Comparison of ENCODE assay signal across 37 cellular contexts in genomic region chr22:37629928-37630327, GRCh38. TPM values are rescaled to one million over a fixed set of nuclear protein-coding genes. Genes with fewer than 3 reads are reported as not detected.
"Had no signal": no experiment of that assay in that cellular context is flagged by ENCODE, and none has a peak within 500 bp of the region (broad histone marks: within the 10 kb centered on the region; RNA-seq: fewer than 3 reads in every experiment).

No MANE protein-coding gene starts in this region.

- H3K9ac ChIP-seq: parathyroid adenoma had no signal

- H3K9me3 Mint-ChIP-seq: activated CD4-positive, alpha-beta T cell treated with anti-CD3 and anti-CD28 coated beads, Interleukin-2, amount 10 ng/mL, durations not matched to agents 24 days and 14 days; activated T-cell treated with anti-CD3 and anti-CD28 coated beads, Interleukin-2, amount 50 U/mL, for 4 hours; activated T-helper 17 cell treated with anti-CD3 and anti-CD28 coated beads, Interleukin-2, amount 50 U/mL, for 72 hours; effector memory CD8-positive, alpha-beta T cell; immature natural killer cell; mesothelial cell of epicardium; naive B cell had no signal

- DNase-seq: activated CD4-positive, alpha-beta T cell treated with anti-CD3 and anti-CD28 coated beads, Interleukin-2, amount 10 ng/mL, durations not matched to agents 24 days and 14 days; activated CD4-positive, CD25-positive, alpha-beta regulatory T cell treated with anti-CD3 and anti-CD28 coated beads, Interleukin-2, amount 50 U/mL, for 72 hours; activated CD8-positive, alpha-beta memory T cell treated with anti-CD3 and anti-CD28 coated beads, Interleukin-2, amount 50 U/mL, for 4 hours; activated gamma-delta T cell treated with Interleukin-2 at 50 U/mL for 16 hours; activated naive CD4-positive, alpha-beta T cell treated with anti-CD3 and anti-CD28 coated beads, Interleukin-2, amount 50 U/mL, for 16 hours; activated T-cell treated with anti-CD3 and anti-CD28 coated beads, Interleukin-2, amount 50 U/mL, for 4 hours; amniotic stem cell; brain microvascular endothelial cell; dorsolateral prefrontal cortex; effector memory CD8-positive, alpha-beta T cell; erythroblast; heart left ventricle; hypothalamus; immature natural killer cell; kidney; left colon; naive B cell; nucleus accumbens; stimulated activated CD4-positive, alpha-beta T cell treated with anti-CD3 and anti-CD28 coated beads, Interleukin-15, amount 100 ng/mL, for 24 hours; stimulated activated CD4-positive, alpha-beta T cell treated with anti-CD3 and anti-CD28 coated beads, Interleukin-2, amount 100 ng/mL, for 24 hours; stimulated activated naive CD4-positive, alpha-beta T cell; T-helper 2 cell; tibial artery; upper lobe of right lung had no signal

- H3K9me3 ChIP-seq: gastroesophageal sphincter, heart left ventricle, right atrium auricular region, suprapubic skin, tibial artery, upper lobe of right lung had no signal

- FAIRE-seq: astrocyte, kidney had no signal

- H3K27ac ChIP-seq: brain microvascular endothelial cell, coronary artery, gastroesophageal sphincter, parathyroid adenoma, right atrium auricular region, suprapubic skin, tibial artery, upper lobe of right lung had no signal

- H3K4me3 ChIP-seq: coronary artery, dorsolateral prefrontal cortex, gastroesophageal sphincter, heart left ventricle, right atrium auricular region, smooth muscle cell, suprapubic skin, tibial artery, upper lobe of right lung had no signal

- H2AFZ ChIP-seq: parathyroid adenoma had no signal

- H3K4me2 ChIP-seq: smooth muscle cell had no signal

- H3K36me3 Mint-ChIP-seq: immature natural killer cell, naive B cell had no signal

- H3K27ac Mint-ChIP-seq: mesothelial cell of epicardium had no signal

- H3K27me3 ChIP-seq: brain microvascular endothelial cell, dorsolateral prefrontal cortex, gastroesophageal sphincter, heart left ventricle, right atrium auricular region, suprapubic skin, tibial artery, upper lobe of right lung had no signal

- H3K4me3 Mint-ChIP-seq: activated CD4-positive, alpha-beta T cell treated with anti-CD3 and anti-CD28 coated beads, Interleukin-2, amount 10 ng/mL, durations not matched to agents 24 days and 14 days; activated T-cell treated with anti-CD3 and anti-CD28 coated beads, Interleukin-2, amount 50 U/mL, for 4 hours; activated T-helper 17 cell treated with anti-CD3 and anti-CD28 coated beads, Interleukin-2, amount 50 U/mL, for 72 hours; effector memory CD8-positive, alpha-beta T cell; mesothelial cell of epicardium had no signal

- H3K27me3 Mint-ChIP-seq: activated CD4-positive, alpha-beta T cell treated with anti-CD3 and anti-CD28 coated beads, Interleukin-2, amount 10 ng/mL, durations not matched to agents 24 days and 14 days; activated T-helper 17 cell treated with anti-CD3 and anti-CD28 coated beads, Interleukin-2, amount 50 U/mL, for 72 hours; effector memory CD8-positive, alpha-beta T cell; naive B cell had no signal

- ATAC-seq: activated T-cell treated with anti-CD3 and anti-CD28 coated beads, Interleukin-2, amount 50 U/mL, for 4 hours; activated T-helper 17 cell treated with anti-CD3 and anti-CD28 coated beads, Interleukin-2, amount 50 U/mL, for 72 hours; effector memory CD8-positive, alpha-beta T cell; gastroesophageal sphincter; heart left ventricle; left colon; upper lobe of right lung had no signal

- H3K36me3 ChIP-seq: brain microvascular endothelial cell had no signal

- H3K79me2 ChIP-seq: parathyroid adenoma had no signal

RNA-seq across cellular contexts. Expression of gene LGALS1, which starts 45.5 kb away (rescaled TPM):
- polyA plus RNA-seq: neural cell had no signal

RNA-seq across cellular contexts. Expression of gene LGALS2, which starts 50.0 kb away (rescaled TPM):
- total RNA-seq: activated CD4-positive, alpha-beta T cell treated with anti-CD3 and anti-CD28 coated beads, Interleukin-2, amount 10 ng/mL, durations not matched to agents 24 days and 14 days; activated T-cell treated with anti-CD3 and anti-CD28 coated beads, Interleukin-2, amount 50 U/mL, for 4 hours; activated T-helper 17 cell treated with anti-CD3 and anti-CD28 coated beads, Interleukin-2, amount 50 U/mL, for 72 hours; astrocyte; cardiac septum; cerebellum; gastroesophageal sphincter; pulmonary artery endothelial cell; right atrium auricular region; smooth muscle cell; suprapubic skin had no signal
- polyA plus RNA-seq: neural cell had no signal
